13 cellular contexts compared by ENCODE assay signal in the genomic region with DNA sequence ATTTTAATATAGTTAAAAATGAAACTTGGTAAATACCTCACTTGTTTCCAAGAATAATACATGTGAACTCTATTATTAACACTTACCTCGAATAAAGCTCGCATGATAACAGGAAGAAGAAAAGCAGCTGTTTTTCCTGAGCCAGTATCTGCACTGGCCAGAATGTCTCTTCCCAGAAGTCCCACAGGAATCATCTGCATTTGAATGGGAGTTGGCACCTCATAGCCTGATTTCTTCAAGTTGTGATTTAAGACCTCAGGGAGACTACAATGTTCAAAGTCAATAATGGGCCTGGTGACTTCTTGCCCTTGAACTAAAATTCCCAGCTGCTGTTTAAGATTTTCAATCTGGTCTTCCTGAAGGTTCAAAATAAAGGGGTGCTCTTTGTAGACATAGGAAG. TPM values are rescaled to one million over a fixed set of nuclear protein-coding genes. Genes with fewer than 3 reads are reported as not detected.
DNase-seq lines count a peak whose midpoint lies in the region; ATAC-seq and TF ChIP-seq lines count a peak whose summit lies in the region.
"Had no signal": no experiment of that assay in that cellular context is flagged by ENCODE, and none has a peak within 500 bp of the region (broad histone marks: within the 10 kb centered on the region; RNA-seq: fewer than 3 reads in every experiment).

No MANE protein-coding gene starts in this region.

- no peaks in the 10 kb centered on the region for H3K9me3 Mint-ChIP-seq in chondrocyte (ENCODE audit: low read depth)

- no peak for DNase-seq in left ventricle myocardium inferior
- no peak for DNase-seq in cardiac septum (ENCODE audit: low spot score)
- DNase-seq in chondrocyte (ENCODE audit: low spot score), result no peak
- peak; percentile 68 for DNase-seq in mesendoderm
- DNase-seq in NCI-H1436 treated with DMSO at 0.1 percent for 48 hours (lab: John Stamatoyannopoulos, UW), result no peak
- DNase-seq in activated CD4-positive, CD25-positive, alpha-beta regulatory T cell (lab: John Stamatoyannopoulos, UW), result no peak
- DNase-seq: activated CD8-positive, alpha-beta T cell treated with anti-CD3 and anti-CD28 coated beads, Interleukin-2, amount 10 ng/mL, durations not matched to agents 7 days and 5 days; DMS79; NCI-H2227 treated with DMSO at 0.1 percent for 48 hours had no signal

- no peak overlapping the region for H3K9ac ChIP-seq in mesendoderm (ENCODE audit: low read length)

- H3K18ac ChIP-seq in mesendoderm (ENCODE audit: low read length), result no peak overlapping the region

- H2BK15ac ChIP-seq in mesendoderm (replicated peaks; ENCODE audit: low read depth), result no peak overlapping the region

- ATAC-seq in GM21447 (IDR thresholded peaks at IDR 0.05; ENCODE audit: unreplicated experiment) (no peak), GM18520 (IDR thresholded peaks at IDR 0.05; ENCODE audit: unreplicated experiment) (no peak)
- ATAC-seq: activated CD8-positive, alpha-beta T cell treated with anti-CD3 and anti-CD28 coated beads, Interleukin-2, amount 10 ng/mL, durations not matched to agents 7 days and 5 days; Panc1 had no signal

- H3K36me3 ChIP-seq in left ventricle myocardium inferior (peaks cover 39% of the 10 kb centered on the region), mesendoderm (ENCODE audit: control insufficient read depth, insufficient read depth, low read length) (no peaks in the 10 kb centered on the region)

- peak overlapping the region; percentile 79 for H3K27ac Mint-ChIP-seq in chondrocyte (ENCODE audit: unreplicated experiment)
- H3K27ac Mint-ChIP-seq: activated CD8-positive, alpha-beta T cell treated with anti-CD3 and anti-CD28 coated beads, Interleukin-2, amount 10 ng/mL, durations not matched to agents 7 days and 5 days had no signal

- H3K56ac ChIP-seq in mesendoderm (ENCODE audit: low read length), result no peak overlapping the region

- no peaks in the 10 kb centered on the region for H3K9me3 ChIP-seq in left ventricle myocardium inferior (replicated peaks)

- no peak overlapping the region for H2AK5ac ChIP-seq in mesendoderm (ENCODE audit: low read length)

- no peak overlapping the region for H2BK120ac ChIP-seq in mesendoderm (ENCODE audit: low read depth, low read length)

- H3K4me1 Mint-ChIP-seq in chondrocyte (ENCODE audit: low read depth), result peaks cover 37% of the 10 kb centered on the region

- no peak for TF ChIP-seq CTCF in left ventricle myocardium inferior (IDR thresholded peaks at IDR 0.05; ENCODE audit: borderline replicate concordance)
- TF ChIP-seq CTCF in chondrocyte (IDR thresholded peaks at IDR 0.05), result no peak

- no peak overlapping the region for H3K4me3 Mint-ChIP-seq in chondrocyte (ENCODE audit: unreplicated experiment)
- H3K4me3 Mint-ChIP-seq: activated CD8-positive, alpha-beta T cell treated with anti-CD3 and anti-CD28 coated beads, Interleukin-2, amount 10 ng/mL, durations not matched to agents 7 days and 5 days had no signal

- peak overlapping the region; percentile 67 for H3K27ac ChIP-seq in left ventricle myocardium inferior (replicated peaks)
- H3K27ac ChIP-seq in mesendoderm (ENCODE audit: low read depth, low read length), result no peak overlapping the region

- no peaks in the 10 kb centered on the region for H3K79me2 ChIP-seq in mesendoderm (ENCODE audit: control insufficient read depth, insufficient read depth, low read length)

- H4K8ac ChIP-seq in mesendoderm (ENCODE audit: low read depth, low read length), result no peak overlapping the region

- H3K23ac ChIP-seq in mesendoderm (ENCODE audit: low read length), result no peak overlapping the region

- H3K4me1 ChIP-seq in left ventricle myocardium inferior (peaks cover 36% of the 10 kb centered on the region), mesendoderm (ENCODE audit: control insufficient read depth, low read depth, low read length) (peaks cover 5% of the 10 kb centered on the region)

- no peak overlapping the region for H3K4me2 ChIP-seq in mesendoderm (ENCODE audit: low read length)

- H3K79me1 ChIP-seq in mesendoderm (ENCODE audit: low read length), result peaks cover 3% of the 10 kb centered on the region

- H3K4ac ChIP-seq in mesendoderm (ENCODE audit: low read depth, low read length), result no peak overlapping the region

- intact Hi-C loops in left ventricle myocardium inferior (cut with micrococcal nuclease), result loop anchor here (10.0 kb wide), 1 partner anchor 139 kb away; no protein-coding TSS in a partner anchor
- intact Hi-C loops in cardiac septum (cut with DNase I), result loop anchor here (5.0 kb wide), 1 partner anchor 44 kb away; the partner anchor contains the start of gene KIF14

- H3K36me3 Mint-ChIP-seq in chondrocyte (ENCODE audit: low read depth), result peaks cover 12% of the 10 kb centered on the region

- H2BK5ac ChIP-seq in mesendoderm (ENCODE audit: low read length), result peak overlapping the region; percentile 62

- H4K5ac ChIP-seq in mesendoderm (ENCODE audit: low read length), result no peak overlapping the region

- H3K27me3 Mint-ChIP-seq in chondrocyte (ENCODE audit: low read depth), result no peaks in the 10 kb centered on the region

- WGBS in mesendoderm (ENCODE audit: extremely low coverage, insufficient coverage, low lambda C conversion rate), result no CpG with 5 or more reads among the region's 2 CpGs

- H3K27me3 ChIP-seq in left ventricle myocardium inferior (ENCODE audit: low read depth) (no peaks in the 10 kb centered on the region), mesendoderm (ENCODE audit: insufficient read depth, low read length, poor library complexity) (no peaks in the 10 kb centered on the region)

- no peak overlapping the region for H3K4me3 ChIP-seq in left ventricle myocardium inferior
- no peak overlapping the region for H3K4me3 ChIP-seq in mesendoderm (ENCODE audit: low read length)
- H3K4me3 ChIP-seq: skin epidermis had no signal

RNA-seq across cellular contexts. Expression of gene DDX59, which starts 3.9 kb away (rescaled TPM):
- total RNA-seq in left ventricle myocardium inferior (11.9 TPM), cardiac septum (17.3 TPM), chondrocyte (13.3 to 15.9 TPM (median 13.7 TPM) in 3 replicates)
- 14.9 TPM for polyA plus RNA-seq in mesendoderm (2013, experiment 1 of 2)
- polyA plus RNA-seq in mesendoderm (2013, experiment 2 of 2), result 14.2 TPM

RNA-seq across cellular contexts. Expression of gene KIF14, which starts 45.3 kb away (rescaled TPM):
- total RNA-seq in left ventricle myocardium inferior (0.08 TPM), cardiac septum (0.05 TPM), chondrocyte (1.3 to 2.1 TPM (median 2.0 TPM) in 3 replicates)
- 13.7 TPM for polyA plus RNA-seq in mesendoderm (2013, experiment 1 of 2)
- polyA plus RNA-seq in mesendoderm (2013, experiment 2 of 2), result 13.8 TPM
